ENCODE assay signal across 2 cellular contexts in the genomic region with DNA sequence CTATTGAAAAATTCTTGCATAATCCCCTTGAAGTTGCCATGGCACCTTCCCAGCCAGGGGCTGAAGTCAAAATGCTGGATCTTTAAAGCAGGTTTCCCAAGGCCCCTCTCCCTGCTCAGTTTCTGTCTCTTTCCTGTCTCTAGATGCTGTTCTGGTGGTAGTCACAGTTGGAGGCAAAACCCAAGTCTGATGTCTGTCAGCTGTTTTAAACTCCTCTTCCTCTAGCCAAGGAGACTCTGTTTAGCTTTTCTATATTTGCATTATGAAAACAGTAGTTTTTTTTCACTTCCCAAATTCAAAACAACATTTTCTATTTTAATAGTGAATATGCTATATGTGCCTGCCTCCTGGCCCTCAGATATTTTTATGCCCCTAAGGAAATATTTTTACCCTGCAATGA.
TF ChIP-seq lines count a peak whose summit lies in the region.

No MANE protein-coding gene starts in this region.

TF ChIP-seq in GM12891, 5 proteins besides CTCF, POLR2A, EP300 and RAD21 (continued from another document):
- no peak for TF ChIP-seq PAX5 (IDR thresholded peaks at IDR 0.05; ENCODE audit: insufficient read depth, low read length, severe bottlenecking)
- TF ChIP-seq SPI1 (IDR thresholded peaks at IDR 0.05; ENCODE audit: low read depth, low read length), result peak; percentile 22; the same call in 1 of the 2 replicates
- no peak for TF ChIP-seq POU2F2 (IDR thresholded peaks at IDR 0.05; ENCODE audit: low read depth, low read length)

TF ChIP-seq in endothelial cell of umbilical vein, 7 proteins besides CTCF, POLR2A, EP300 and RAD21 (continued from another document):
- no peak for TF ChIP-seq GATA2 (IDR thresholded peaks at IDR 0.05; ENCODE audit: insufficient read depth, insufficient read length, low read depth, low read length)
- TF ChIP-seq JUN (IDR thresholded peaks at IDR 0.05; ENCODE audit: borderline replicate concordance, insufficient read depth, insufficient read length, low read depth), result no peak
- no peak for TF ChIP-seq FOS (IDR thresholded peaks at IDR 0.05; ENCODE audit: borderline replicate concordance, insufficient read depth, low read length)
- no peak for TF ChIP-seq EZH2 (IDR thresholded peaks at IDR 0.05; ENCODE audit: borderline replicate concordance, low read depth, low read length, severe bottlenecking)
- TF ChIP-seq MYC (IDR thresholded peaks at IDR 0.05; ENCODE audit: low read depth, low read length), result no peak
- TF ChIP-seq, protein P1, sequence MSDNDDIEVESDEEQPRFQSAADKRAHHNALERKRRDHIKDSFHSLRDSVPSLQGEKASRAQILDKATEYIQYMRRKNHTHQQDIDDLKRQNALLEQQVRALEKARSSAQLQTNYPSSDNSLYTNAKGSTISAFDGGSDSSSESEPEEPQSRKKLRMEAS (IDR thresholded peaks at IDR 0.05; ENCODE audit: insufficient read depth, insufficient read length), result no peak
